Comparison of ENCODE assay signal across 1 cellular context in the genomic region with DNA sequence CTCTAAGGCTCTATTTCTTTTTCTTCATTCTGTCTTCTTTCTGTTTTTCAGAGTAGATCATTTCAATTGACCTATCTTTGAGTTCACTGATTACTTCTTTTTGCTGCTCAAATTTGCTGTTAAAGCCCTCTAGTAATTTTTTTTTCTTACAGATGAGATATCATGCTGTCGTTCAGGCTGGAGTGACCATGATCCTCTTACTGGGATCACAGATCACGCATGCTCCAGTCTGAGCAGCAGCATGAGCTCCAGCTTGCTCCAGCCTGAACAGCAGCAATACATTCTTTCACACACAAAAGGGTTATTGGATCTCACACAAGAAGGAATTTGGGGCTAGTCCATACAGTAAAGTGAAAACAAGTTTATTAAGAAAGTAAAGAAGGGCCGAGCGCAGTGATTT.
A peak's percentile ranks its signal among the peaks of the same experiment; 100 is the strongest.
TF ChIP-seq lines count a peak whose summit lies in the region.

No MANE protein-coding gene starts in this region.

TF ChIP-seq in K562, 482 proteins besides CTCF, POLR2A, EP300 and RAD21:
- TF ChIP-seq NRF1 (conservative IDR thresholded peaks at IDR 0.05 in 1 of 2, IDR thresholded peaks at IDR 0.05 in 1 of 2) (peak; percentile 55), TAF1 (IDR thresholded peaks at IDR 0.05; ENCODE audit: control insufficient read depth, extremely low read depth, insufficient read depth, low read length, severe bottlenecking) (no peak)
